Comparison of ENCODE assay signal across 1 cellular context in the genomic region with DNA sequence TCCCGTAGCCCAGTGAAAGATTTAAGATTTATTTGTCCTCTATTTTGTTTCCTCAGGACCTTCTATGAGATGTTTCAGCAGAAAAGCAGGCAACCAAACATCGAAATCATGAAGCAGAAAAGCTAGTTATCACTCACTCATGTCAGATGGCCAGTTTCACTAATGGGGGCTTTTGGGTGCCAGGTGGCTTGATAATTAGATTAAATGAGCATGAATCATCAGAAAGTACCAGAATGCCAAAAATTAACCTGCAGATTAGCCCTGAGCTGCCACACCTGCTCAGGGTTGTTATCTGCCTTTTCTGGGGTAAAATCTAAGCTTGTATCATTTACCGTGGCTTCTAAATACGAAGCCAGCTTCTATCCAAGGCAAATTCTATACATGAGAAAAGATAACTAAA.
TF ChIP-seq lines count a peak whose summit lies in the region.

No MANE protein-coding gene starts in this region.

TF ChIP-seq in GM23338, 12 proteins besides CTCF, POLR2A, EP300 and RAD21 (continued from another document):
- TF ChIP-seq, protein P1, sequence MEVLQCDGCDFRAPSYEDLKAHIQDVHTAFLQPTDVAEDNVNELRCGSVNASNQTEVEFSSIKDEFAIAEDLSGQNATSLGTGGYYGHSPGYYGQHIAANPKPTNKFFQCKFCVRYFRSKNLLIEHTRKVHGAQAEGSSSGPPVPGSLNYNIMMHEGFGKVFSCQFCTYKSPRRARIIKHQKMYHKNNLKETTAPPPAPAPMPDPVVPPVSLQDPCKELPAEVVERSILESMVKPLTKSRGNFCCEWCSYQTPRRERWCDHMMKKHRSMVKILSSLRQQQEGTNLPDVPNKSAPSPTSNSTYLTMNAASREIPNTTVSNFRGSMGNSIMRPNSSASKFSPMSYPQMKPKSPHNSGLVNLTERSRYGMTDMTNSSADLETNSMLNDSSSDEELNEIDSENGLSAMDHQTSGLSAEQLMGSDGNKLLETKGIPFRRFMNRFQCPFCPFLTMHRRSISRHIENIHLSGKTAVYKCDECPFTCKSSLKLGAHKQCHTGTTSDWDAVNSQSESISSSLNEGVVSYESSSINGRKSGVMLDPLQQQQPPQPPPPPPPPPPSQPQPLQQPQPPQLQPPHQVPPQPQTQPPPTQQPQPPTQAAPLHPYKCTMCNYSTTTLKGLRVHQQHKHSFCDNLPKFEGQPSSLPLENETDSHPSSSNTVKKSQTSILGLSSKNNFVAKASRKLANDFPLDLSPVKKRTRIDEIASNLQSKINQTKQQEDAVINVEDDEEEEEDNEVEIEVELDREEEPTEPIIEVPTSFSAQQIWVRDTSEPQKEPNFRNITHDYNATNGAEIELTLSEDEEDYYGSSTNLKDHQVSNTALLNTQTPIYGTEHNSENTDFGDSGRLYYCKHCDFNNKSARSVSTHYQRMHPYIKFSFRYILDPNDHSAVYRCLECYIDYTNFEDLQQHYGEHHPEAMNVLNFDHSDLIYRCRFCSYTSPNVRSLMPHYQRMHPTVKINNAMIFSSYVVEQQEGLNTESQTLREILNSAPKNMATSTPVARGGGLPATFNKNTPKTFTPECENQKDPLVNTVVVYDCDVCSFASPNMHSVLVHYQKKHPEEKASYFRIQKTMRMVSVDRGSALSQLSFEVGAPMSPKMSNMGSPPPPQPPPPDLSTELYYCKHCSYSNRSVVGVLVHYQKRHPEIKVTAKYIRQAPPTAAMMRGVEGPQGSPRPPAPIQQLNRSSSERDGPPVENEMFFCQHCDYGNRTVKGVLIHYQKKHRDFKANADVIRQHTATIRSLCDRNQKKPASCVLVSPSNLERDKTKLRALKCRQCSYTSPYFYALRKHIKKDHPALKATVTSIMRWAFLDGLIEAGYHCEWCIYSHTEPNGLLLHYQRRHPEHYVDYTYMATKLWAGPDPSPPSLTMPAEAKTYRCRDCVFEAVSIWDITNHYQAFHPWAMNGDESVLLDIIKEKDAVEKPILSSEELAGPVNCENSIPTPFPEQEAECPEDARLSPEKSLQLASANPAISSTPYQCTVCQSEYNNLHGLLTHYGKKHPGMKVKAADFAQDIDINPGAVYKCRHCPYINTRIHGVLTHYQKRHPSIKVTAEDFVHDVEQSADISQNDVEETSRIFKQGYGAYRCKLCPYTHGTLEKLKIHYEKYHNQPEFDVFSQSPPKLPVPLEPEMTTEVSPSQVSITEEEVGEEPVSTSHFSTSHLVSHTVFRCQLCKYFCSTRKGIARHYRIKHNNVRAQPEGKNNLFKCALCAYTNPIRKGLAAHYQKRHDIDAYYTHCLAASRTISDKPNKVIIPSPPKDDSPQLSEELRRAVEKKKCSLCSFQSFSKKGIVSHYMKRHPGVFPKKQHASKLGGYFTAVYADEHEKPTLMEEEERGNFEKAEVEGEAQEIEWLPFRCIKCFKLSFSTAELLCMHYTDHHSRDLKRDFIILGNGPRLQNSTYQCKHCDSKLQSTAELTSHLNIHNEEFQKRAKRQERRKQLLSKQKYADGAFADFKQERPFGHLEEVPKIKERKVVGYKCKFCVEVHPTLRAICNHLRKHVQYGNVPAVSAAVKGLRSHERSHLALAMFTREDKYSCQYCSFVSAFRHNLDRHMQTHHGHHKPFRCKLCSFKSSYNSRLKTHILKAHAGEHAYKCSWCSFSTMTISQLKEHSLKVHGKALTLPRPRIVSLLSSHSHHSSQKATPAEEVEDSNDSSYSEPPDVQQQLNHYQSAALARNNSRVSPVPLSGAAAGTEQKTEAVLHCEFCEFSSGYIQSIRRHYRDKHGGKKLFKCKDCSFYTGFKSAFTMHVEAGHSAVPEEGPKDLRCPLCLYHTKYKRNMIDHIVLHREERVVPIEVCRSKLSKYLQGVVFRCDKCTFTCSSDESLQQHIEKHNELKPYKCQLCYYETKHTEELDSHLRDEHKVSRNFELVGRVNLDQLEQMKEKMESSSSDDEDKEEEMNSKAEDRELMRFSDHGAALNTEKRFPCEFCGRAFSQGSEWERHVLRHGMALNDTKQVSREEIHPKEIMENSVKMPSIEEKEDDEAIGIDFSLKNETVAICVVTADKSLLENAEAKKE (CRISPR knock-in tag; IDR thresholded peaks at IDR 0.05) = no peak
